ENCODE assay signal across 8 cellular contexts in genomic region chr16:14975418-14976194, GRCh38. TPM values are rescaled to one million over a fixed set of nuclear protein-coding genes. Genes with fewer than 3 reads are reported as not detected.
DNase-seq lines count a peak whose midpoint lies in the region; ATAC-seq and TF ChIP-seq lines count a peak whose summit lies in the region.
"Not testable (repeated sequence)": the region's sequence is repeated elsewhere in the genome, so short reads cannot be mapped to it uniquely, and the experiment has no call there.

No MANE protein-coding gene starts in this region.

- CTCF ChIA-PET in activated CD4-positive, alpha-beta T cell treated with anti-CD3 and anti-CD28 coated beads, Interleukin-2, amount 10 ng/mL, durations not matched to agents 7 days and 5 days (lab: Charles Lee), result interaction anchor here (1.4 kb wide), 1 partner anchor 12 kb away, joined by 4 read pairs; no protein-coding TSS in a partner anchor
- CTCF ChIA-PET in MCF 10A (lab: Yijun Ruan, JAX), result not testable (repeated sequence)

- peaks cover 12% of the 10 kb centered on the region for H3K4me1 ChIP-seq in osteoblast (ENCODE audit: insufficient read depth, low read length)

- peak overlapping the region; percentile 95 for H3K4me3 ChIP-seq in osteoblast (ENCODE audit: insufficient read depth, low read length)

- POLR2A ChIA-PET in activated CD4-positive, alpha-beta T cell treated with anti-CD3 and anti-CD28 coated beads, Interleukin-2, amount 10 ng/mL, durations not matched to agents 7 days and 5 days (lab: Charles Lee), result not testable (repeated sequence)
- POLR2A ChIA-PET in MCF 10A (lab: Yijun Ruan, JAX), result interaction anchor here (1.0 to 1.2 kb wide), 4 partner anchors 12 to 48 kb away, joined by 3 to 5 read pairs (median 4); no protein-coding TSS in a partner anchor

- peak overlapping the region; percentile 86 for H3K4me3 Mint-ChIP-seq in activated CD4-positive, alpha-beta T cell treated with anti-CD3 and anti-CD28 coated beads, Interleukin-2, amount 10 ng/mL, durations not matched to agents 7 days and 5 days
- peak overlapping the region; percentile 93 for H3K4me3 Mint-ChIP-seq in MCF 10A (ENCODE audit: unreplicated experiment)

- intact Hi-C loops in MCF 10A (cut with micrococcal nuclease), result not testable (repeated sequence)

- not testable (repeated sequence) for BruUV-seq in MCF 10A (replicated peaks; lab: Mats Ljungman, UMichigan)

- not testable (repeated sequence) for H3K36me3 Mint-ChIP-seq in activated CD4-positive, alpha-beta T cell treated with anti-CD3 and anti-CD28 coated beads, Interleukin-2, amount 10 ng/mL, durations not matched to agents 7 days and 5 days (ENCODE audit: low read depth)
- peaks cover 18% of the 10 kb centered on the region for H3K36me3 Mint-ChIP-seq in MCF 10A (ENCODE audit: insufficient read depth, unreplicated experiment)

- peak overlapping the region; percentile 89 for H3K4me2 ChIP-seq in osteoblast (ENCODE audit: insufficient read depth, low read length)

- peak overlapping the region; percentile 54 for H2AFZ ChIP-seq in osteoblast (ENCODE audit: low read length)

- not testable (repeated sequence) for TF ChIP-seq CTCF in MCF 10A (IDR thresholded peaks at IDR 0.05; ENCODE audit: unreplicated experiment); osteoblast (IDR thresholded peaks at IDR 0.05; ENCODE audit: extremely low read depth, low read depth, low read length)

- peak overlapping the region; percentile 90 for H3K27ac ChIP-seq in osteoblast (ENCODE audit: low read depth, low read length)

- not testable (repeated sequence) for H3K27me3 Mint-ChIP-seq in activated CD4-positive, alpha-beta T cell treated with anti-CD3 and anti-CD28 coated beads, Interleukin-2, amount 10 ng/mL, durations not matched to agents 7 days and 5 days; MCF 10A (ENCODE audit: insufficient read depth, unreplicated experiment)

- H3K79me2 ChIP-seq in osteoblast (ENCODE audit: insufficient read depth, low read length), result peaks cover 59% of the 10 kb centered on the region

- ATAC-seq in HG02588 (IDR thresholded peaks at IDR 0.05; ENCODE audit: unreplicated experiment), result peak; percentile 8

- H3K9me3 ChIP-seq in osteoblast (ENCODE audit: low read depth, low read length), result not testable (repeated sequence)

- peaks cover 14% of the 10 kb centered on the region for H3K4me1 Mint-ChIP-seq in activated CD4-positive, alpha-beta T cell treated with anti-CD3 and anti-CD28 coated beads, Interleukin-2, amount 10 ng/mL, durations not matched to agents 7 days and 5 days
- H3K4me1 Mint-ChIP-seq in MCF 10A (ENCODE audit: insufficient read depth, unreplicated experiment), result peaks cover 17% of the 10 kb centered on the region

- DNase-seq in COLO668 (lab: John Stamatoyannopoulos, UW; ENCODE audit: unreplicated experiment) (peak; percentile 59), NCI-H345 (lab: John Stamatoyannopoulos, UW) (peak; percentile 57), MCF 10A (ENCODE audit: unreplicated experiment) (peak; percentile 42), hypothalamus (lab: John Stamatoyannopoulos, UW) (peak in 26 of 51 donors; percentile 15 to 64 (median 40)), osteoblast (ENCODE audit: insufficient read length, low spot score, missing footprints) (peak; percentile 54)
- DNase-seq in activated CD4-positive, alpha-beta T cell treated with anti-CD3 and anti-CD28 coated beads, Interleukin-2, amount 10 ng/mL, durations not matched to agents 7 days and 5 days, result peak; percentile 61
- DNase-seq in stimulated activated CD8-positive, alpha-beta memory T cell treated with anti-CD3 and anti-CD28 coated beads, Interleukin-7, amount 100 ng/mL, for 48 hours (ENCODE audit: extremely low read depth in 1 of 2, low read depth in 1 of 2), result peak; percentile 19 to 34

- H3K36me3 ChIP-seq in osteoblast (ENCODE audit: insufficient read depth, low read length), result not testable (repeated sequence)

- peak overlapping the region; percentile 86 for H3K27ac Mint-ChIP-seq in activated CD4-positive, alpha-beta T cell treated with anti-CD3 and anti-CD28 coated beads, Interleukin-2, amount 10 ng/mL, durations not matched to agents 7 days and 5 days
- H3K27ac Mint-ChIP-seq in MCF 10A (ENCODE audit: low read depth, unreplicated experiment), result peak overlapping the region; percentile 90

- H4K20me1 ChIP-seq in osteoblast (ENCODE audit: insufficient read depth, low read length), result peaks cover 30% of the 10 kb centered on the region

- H3K9me3 Mint-ChIP-seq in activated CD4-positive, alpha-beta T cell treated with anti-CD3 and anti-CD28 coated beads, Interleukin-2, amount 10 ng/mL, durations not matched to agents 7 days and 5 days; MCF 10A (ENCODE audit: unreplicated experiment): not testable (repeated sequence)

- not testable (repeated sequence) for H3K27me3 ChIP-seq in osteoblast (ENCODE audit: insufficient read depth, low read length)

RNA-seq across cellular contexts. Expression of gene PDXDC1, which starts 0.8 kb away (rescaled TPM):
- total RNA-seq in activated CD4-positive, alpha-beta T cell treated with anti-CD3 and anti-CD28 coated beads, Interleukin-2, amount 10 ng/mL, durations not matched to agents 7 days and 5 days, result 10 to 100 TPM; 49.2 to 53.3 TPM
- total RNA-seq in MCF 10A (2022), result 70.7 and 97.1 TPM in 2 replicates
- 82.5 and 90.5 TPM in 2 replicates for total RNA-seq in osteoblast

RNA-seq across cellular contexts. Expression of gene NPIPA1, which starts 38.4 kb away (rescaled TPM):
- total RNA-seq in activated CD4-positive, alpha-beta T cell treated with anti-CD3 and anti-CD28 coated beads, Interleukin-2, amount 10 ng/mL, durations not matched to agents 7 days and 5 days, result 100 to 1,000 TPM; 104 to 112 TPM
- total RNA-seq in MCF 10A (2022), result 212 and 215 TPM in 2 replicates
- total RNA-seq in osteoblast, result 52.1 and 56.9 TPM in 2 replicates

Comparison
In these comparisons a context has a peak if more than half of its experiments do, and no peak if none do; other contexts are left out.
1. Peak in every context shown above with its lines: DNase-seq, ATAC-seq, H3K4me3 ChIP-seq and H3K27ac ChIP-seq.